Comparison of ENCODE assay signal across 8 cellular contexts in the genomic region with DNA sequence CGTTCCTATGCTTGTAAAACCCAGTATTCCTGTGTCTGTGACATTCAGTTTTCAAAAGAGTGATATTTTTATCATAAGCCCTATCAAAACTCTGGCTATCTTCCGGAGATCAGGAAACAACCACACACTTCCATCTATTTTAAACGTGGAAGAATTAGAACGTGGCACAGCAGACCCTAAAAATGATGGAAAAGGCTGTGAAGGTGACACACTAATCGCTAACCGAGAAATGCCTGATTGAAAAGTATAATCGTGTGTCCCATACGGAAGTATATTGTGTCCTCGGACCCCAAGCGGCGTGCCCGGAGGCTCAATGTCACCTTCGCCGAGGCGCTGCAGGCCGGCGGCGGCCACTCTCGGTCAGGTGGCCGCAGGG. TPM values are rescaled to one million over a fixed set of nuclear protein-coding genes. Genes with fewer than 3 reads are reported as not detected.
DNase-seq lines count a peak whose midpoint lies in the region; ATAC-seq and TF ChIP-seq lines count a peak whose summit lies in the region.

No MANE protein-coding gene starts in this region.

- peak overlapping the region; percentile 92 to 94 for H3K4me3 ChIP-seq in left lung
- peak overlapping the region; percentile 95 to 100 for H3K4me3 ChIP-seq in tibial artery

- H3K36me3 Mint-ChIP-seq in CD4-positive, alpha-beta T cell (ENCODE audit: low read depth): peaks cover 15% of the 10 kb centered on the region

- peaks cover 7 to 49% of the 10 kb centered on the region in 2 donors for H3K4me1 ChIP-seq in left lung
- H3K4me1 ChIP-seq in tibial artery: peaks cover 0 to 30% (median 14%) of the 10 kb centered on the region in 4 donors

- H3K27me3 ChIP-seq in CD4-positive, alpha-beta T cell (ENCODE audit: control insufficient read depth, insufficient read depth, low read length): no peaks in the 10 kb centered on the region
- H3K27me3 ChIP-seq in left lung (no peaks in the 10 kb centered on the region), tibial artery (no peaks in the 10 kb centered on the region)

- H3K27ac Mint-ChIP-seq in CD4-positive, alpha-beta T cell: peak overlapping the region; percentile 84

- peaks cover 0 to 9% of the 10 kb centered on the region in 2 donors for H3K36me3 ChIP-seq in left lung
- H3K36me3 ChIP-seq in tibial artery: no peaks in the 10 kb centered on the region

- POLR2A ChIA-PET in CD4-positive, alpha-beta T cell (lab: Charles Lee): interaction anchor here (0.8 to 2.0 kb wide), 15 partner anchors 12 to 942 kb away, joined by 3 to 17 read pairs (median 5); a partner anchor contains a TSS

- intact Hi-C loops in CD4-positive, alpha-beta T cell (cut with DNase I, micrococcal nuclease): loop anchor here (2.0 to 10.0 kb wide), 10 partner anchors 45 to 942 kb away; a partner anchor contains a TSS
- intact Hi-C loops in left lung (cut with DNase I): no loop called here
- intact Hi-C loops in tibial artery (cut with DNase I; ENCODE audit: low total_unique reads): no loop called here

- TF ChIP-seq EP300 in Ishikawa (IDR thresholded peaks at IDR 0.05; ENCODE audit: borderline replicate concordance): no peak

- no peak for TF ChIP-seq RAD21 in Ishikawa (IDR thresholded peaks at IDR 0.05; ENCODE audit: low read depth)

- DNase-seq in CD4-positive, alpha-beta T cell: peak in 1 of 10 experiments; percentile 7
- peak; percentile 33 for DNase-seq in astrocyte of the hippocampus (ENCODE audit: low read depth, low spot score)
- no peak for DNase-seq in left lung
- no peak for DNase-seq in tibial artery
- no peak for DNase-seq in stimulated activated CD4-positive, alpha-beta T cell treated with anti-CD3 and anti-CD28 coated beads, Interleukin-2, amount 100 ng/mL, for 48 hours
- DNase-seq in mesenteric fat pad (ENCODE audit: low spot score): no peak
- DNase-seq in OCI-M2 (lab: John Stamatoyannopoulos, UW; ENCODE audit: unreplicated experiment): no peak

- H3K9me3 Mint-ChIP-seq in CD4-positive, alpha-beta T cell: no peaks in the 10 kb centered on the region

- no peak for ATAC-seq in CD4-positive, alpha-beta T cell (ENCODE audit: poor library complexity)
- ATAC-seq in left lung: no peak

- no peaks in the 10 kb centered on the region for H3K9me3 ChIP-seq in CD4-positive, alpha-beta T cell (ENCODE audit: control insufficient read depth, low read length)
- H3K9me3 ChIP-seq in left lung: no peaks in the 10 kb centered on the region
- no peaks in the 10 kb centered on the region for H3K9me3 ChIP-seq in tibial artery

- no peaks in the 10 kb centered on the region for H3K27me3 Mint-ChIP-seq in CD4-positive, alpha-beta T cell

- no peak for TF ChIP-seq CTCF in CD4-positive, alpha-beta T cell (IDR thresholded peaks at IDR 0.05)
- no peak for TF ChIP-seq CTCF in left lung (IDR thresholded peaks at IDR 0.05)
- TF ChIP-seq CTCF in tibial artery (IDR thresholded peaks at IDR 0.05): no peak

- H3K4me1 Mint-ChIP-seq in CD4-positive, alpha-beta T cell (ENCODE audit: low read depth): peaks cover 32% of the 10 kb centered on the region

- H3K27ac ChIP-seq in CD4-positive, alpha-beta T cell (ENCODE audit: low read depth, low read length): peak overlapping the region; percentile 74
- H3K27ac ChIP-seq in left lung: peak overlapping the region; percentile 96 to 97
- peak overlapping the region; percentile 98 for H3K27ac ChIP-seq in tibial artery

- H3K4me3 Mint-ChIP-seq in CD4-positive, alpha-beta T cell: peak overlapping the region; percentile 98

- CTCF ChIA-PET in CD4-positive, alpha-beta T cell (lab: Charles Lee): interaction anchor here (1.6 to 2.1 kb wide), 3 partner anchors 13 to 156 kb away, joined by 5 read pairs; a partner anchor contains a TSS

TF ChIP-seq in Ishikawa, 13 proteins besides CTCF, POLR2A, EP300 and RAD21:
- TF ChIP-seq CEBPB (IDR thresholded peaks at IDR 0.05) (no peak), FOXM1 (IDR thresholded peaks at IDR 0.05; ENCODE audit: borderline replicate concordance, low read depth) (no peak), EGR1 (IDR thresholded peaks at IDR 0.05) (no peak), TCF12 (IDR thresholded peaks at IDR 0.05; ENCODE audit: low read depth) (no peak), CREB1 (IDR thresholded peaks at IDR 0.05; ENCODE audit: low read depth) (no peak), NFIC (IDR thresholded peaks at IDR 0.05) (no peak)
- TF ChIP-seq, protein P1, sequence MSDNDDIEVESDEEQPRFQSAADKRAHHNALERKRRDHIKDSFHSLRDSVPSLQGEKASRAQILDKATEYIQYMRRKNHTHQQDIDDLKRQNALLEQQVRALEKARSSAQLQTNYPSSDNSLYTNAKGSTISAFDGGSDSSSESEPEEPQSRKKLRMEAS (IDR thresholded peaks at IDR 0.05): peak; percentile 64
- TF ChIP-seq, protein P2, sequence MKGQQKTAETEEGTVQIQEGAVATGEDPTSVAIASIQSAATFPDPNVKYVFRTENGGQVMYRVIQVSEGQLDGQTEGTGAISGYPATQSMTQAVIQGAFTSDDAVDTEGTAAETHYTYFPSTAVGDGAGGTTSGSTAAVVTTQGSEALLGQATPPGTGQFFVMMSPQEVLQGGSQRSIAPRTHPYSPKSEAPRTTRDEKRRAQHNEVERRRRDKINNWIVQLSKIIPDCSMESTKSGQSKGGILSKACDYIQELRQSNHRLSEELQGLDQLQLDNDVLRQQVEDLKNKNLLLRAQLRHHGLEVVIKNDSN (IDR thresholded peaks at IDR 0.05): peak; percentile 40; the same call in 1 of the 2 replicates

RNA-seq across cellular contexts. Expression of a gene that starts 0.7 kb away (rescaled TPM):
- total RNA-seq in CD4-positive, alpha-beta T cell: 10 to 100 TPM; 40.7 to 44.2 TPM
- total RNA-seq in left lung (100 to 1,000 TPM; 170 TPM), mesenteric fat pad (175 TPM)

RNA-seq across cellular contexts. Expression of a gene that starts 19.4 kb away (rescaled TPM):
- under 1 TPM; 0.14 to 0.45 TPM for total RNA-seq in CD4-positive, alpha-beta T cell
- total RNA-seq in left lung (10 to 100 TPM; 13.8 to 14.1 TPM), mesenteric fat pad (10.7 TPM)

RNA-seq across cellular contexts. Expression of a gene that starts 30.6 kb away (rescaled TPM):
- 10 to 100 TPM; 21.5 to 26.8 TPM for total RNA-seq in CD4-positive, alpha-beta T cell
- total RNA-seq in left lung (10 to 100 TPM; 66.0 to 84.7 TPM), mesenteric fat pad (91.4 TPM)

RNA-seq across cellular contexts. Expression of a gene that starts 47.4 kb away (rescaled TPM):
- total RNA-seq in CD4-positive, alpha-beta T cell: 10 to 100 TPM; 28.9 to 30.3 TPM
- total RNA-seq in left lung: 10 to 100 TPM; 27.8 to 30.7 TPM
- 32.2 TPM for total RNA-seq in mesenteric fat pad

RNA-seq across cellular contexts. Expression of a gene that starts 58.1 kb away (rescaled TPM):
- 1 to 10 TPM; 5.7 to 6.4 TPM for total RNA-seq in CD4-positive, alpha-beta T cell
- total RNA-seq in left lung (10 to 100 TPM in 1 of 2 donors, 1 to 10 TPM in 1; 1.9 to 20.1 TPM), mesenteric fat pad (1.7 TPM)

Comparison
In these comparisons a context has a peak if more than half of its experiments do, and no peak if none do; other contexts are left out.
1. intact Hi-C loops: an anchor here in CD4-positive, alpha-beta T cell (2.0 to 10.0 kb wide); none called in left lung and tibial artery.